9 cellular contexts compared by ENCODE assay signal in genomic region chr11:22337571-22338464, GRCh38. TPM values are rescaled to one million over a fixed set of nuclear protein-coding genes. Genes with fewer than 3 reads are reported as not detected.
DNase-seq lines count a peak whose midpoint lies in the region; ATAC-seq, FAIRE-seq and TF ChIP-seq lines count a peak whose summit lies in the region.
"Had no signal": no experiment of that assay in that cellular context is flagged by ENCODE, and none has a peak within 500 bp of the region (broad histone marks: within the 10 kb centered on the region; RNA-seq: fewer than 3 reads in every experiment).

SLC17A6 (plus strand) TSS chr11:22338381; CDS start chr11:22338534, 153 bp downstream.

- TF ChIP-seq EP300 in suprapubic skin (IDR thresholded peaks at IDR 0.05): no peak

- peaks cover 16% of the 10 kb centered on the region for H3K4me1 Mint-ChIP-seq in CD4-positive, alpha-beta T cell (ENCODE audit: low read depth)

- no peaks in the 10 kb centered on the region for H3K36me3 Mint-ChIP-seq in CD4-positive, alpha-beta T cell (ENCODE audit: low read depth)

- no peaks in the 10 kb centered on the region for H3K4me1 ChIP-seq in HAP-1
- no peaks in the 10 kb centered on the region for H3K4me1 ChIP-seq in fibroblast of lung (ENCODE audit: control insufficient read depth, extremely low read depth, insufficient read depth, low read length)
- peaks cover 12% of the 10 kb centered on the region for H3K4me1 ChIP-seq in suprapubic skin

- no peaks in the 10 kb centered on the region for H3K9me3 ChIP-seq in CD4-positive, alpha-beta T cell (ENCODE audit: control insufficient read depth, low read length)
- H3K9me3 ChIP-seq in HAP-1 (no peaks in the 10 kb centered on the region), fibroblast of lung (ENCODE audit: control insufficient read depth, insufficient read depth, low read depth, low read length) (no peaks in the 10 kb centered on the region), suprapubic skin (no peaks in the 10 kb centered on the region)

- CTCF ChIA-PET in CD4-positive, alpha-beta T cell (lab: Charles Lee): no interaction called here

- H3K9ac ChIP-seq in fibroblast of lung (ENCODE audit: insufficient read depth, low read length): no peak within 1 kb of the TSS

- in situ Hi-C loops in HAP-1 (cut with MboI; ENCODE audit: low sequenced_read_pairs): loop anchor here (25.0 kb wide), 2 partner anchors 199 to 449 kb away; no protein-coding TSS in a partner anchor

- TF ChIP-seq POLR2A in suprapubic skin (IDR thresholded peaks at IDR 0.05): no peak

- H3K4me3 Mint-ChIP-seq in CD4-positive, alpha-beta T cell: no peak within 1 kb of the TSS
- H3K4me3 Mint-ChIP-seq: activated naive CD8-positive, alpha-beta T cell had no signal

- intact Hi-C loops in CD4-positive, alpha-beta T cell (cut with DNase I, micrococcal nuclease): loop anchor here in 1 of 2 experiments (5.0 kb wide), 1 partner anchor 389 kb away; no protein-coding TSS in a partner anchor

- POLR2A ChIA-PET in CD4-positive, alpha-beta T cell (lab: Charles Lee): interaction anchor here (0.6 kb wide), 1 partner anchor 448 kb away, joined by 3 read pairs; no protein-coding TSS in a partner anchor

- no peak within 1 kb of the TSS for H2AFZ ChIP-seq in fibroblast of lung (ENCODE audit: low read length)

- no peak for DNase-seq in CD4-positive, alpha-beta T cell
- DNase-seq in HAP-1 (ENCODE audit: low spot score in 2 of 2) (peak; percentile 29 to 63), NCI-H526 treated with DMSO at 0.1 percent for 48 hours (lab: John Stamatoyannopoulos, UW) (peak; percentile 78), fibroblast of lung (ENCODE audit: low read depth in 2 of 2) (peak; percentile 27 to 40), suprapubic skin (ENCODE audit: low spot score in 2 of 2) (no peak), T-helper 9 cell (no peak), RCC 7860 (ENCODE audit: low spot score) (no peak), HTR-8/SVneo (ENCODE audit: insufficient read length, low spot score) (no peak)

- no peaks in the 10 kb centered on the region for H3K36me3 ChIP-seq in HAP-1 (replicated peaks)
- H3K36me3 ChIP-seq in fibroblast of lung (ENCODE audit: control insufficient read depth, insufficient read depth, low read length): no peaks in the 10 kb centered on the region
- no peaks in the 10 kb centered on the region for H3K36me3 ChIP-seq in suprapubic skin

- no peak for TF ChIP-seq CTCF in CD4-positive, alpha-beta T cell (IDR thresholded peaks at IDR 0.05)
- no peak for TF ChIP-seq CTCF in fibroblast of lung (conservative IDR thresholded peaks at IDR 0.05 in 1 of 2, IDR thresholded peaks at IDR 0.05 in 1 of 2; ENCODE audit: low read depth in 1 of 2, low read length in 2 of 2)
- no peak for TF ChIP-seq CTCF in suprapubic skin (IDR thresholded peaks at IDR 0.05)

- no peak for FAIRE-seq in RCC 7860 (lab: Jason Lieb, UNC)
- no peak for FAIRE-seq in HTR-8/SVneo (lab: Jason Lieb, UNC)

- no peak within 1 kb of the TSS for H3K27ac Mint-ChIP-seq in CD4-positive, alpha-beta T cell
- H3K27ac Mint-ChIP-seq: activated naive CD8-positive, alpha-beta T cell had no signal

- H3K4me3 ChIP-seq in HAP-1 (no peak within 1 kb of the TSS), fibroblast of lung (replicated peaks in 1 of 4; ENCODE audit: control extremely low read depth in 1 of 4, insufficient read depth in 1 of 4, low read depth in 3 of 4, low read length in 4 of 4) (no peak within 1 kb of the TSS), suprapubic skin (no peak within 1 kb of the TSS)

- peaks cover 63% of the 10 kb centered on the region for H3K27me3 ChIP-seq in CD4-positive, alpha-beta T cell (ENCODE audit: control insufficient read depth, insufficient read depth, low read length)
- peaks cover 34% of the 10 kb centered on the region for H3K27me3 ChIP-seq in HAP-1 (ENCODE audit: low read depth)
- peaks cover 30% of the 10 kb centered on the region for H3K27me3 ChIP-seq in fibroblast of lung (ENCODE audit: control insufficient read depth, insufficient read depth, low read length)
- peaks cover 63% of the 10 kb centered on the region for H3K27me3 ChIP-seq in suprapubic skin

- H3K27me3 Mint-ChIP-seq in CD4-positive, alpha-beta T cell: peaks cover 74% of the 10 kb centered on the region

- H3K79me2 ChIP-seq in fibroblast of lung (ENCODE audit: control insufficient read depth, insufficient read depth, low read length): no peaks in the 10 kb centered on the region

- H4K20me1 ChIP-seq in fibroblast of lung (ENCODE audit: control insufficient read depth, extremely low read depth, insufficient read depth, low read length): no peaks in the 10 kb centered on the region

- H3K9me3 Mint-ChIP-seq in CD4-positive, alpha-beta T cell: no peaks in the 10 kb centered on the region

- no peak within 1 kb of the TSS for H3K4me2 ChIP-seq in fibroblast of lung (ENCODE audit: extremely low read depth, insufficient read depth, low read length)

- WGBS in suprapubic skin: 5% methylated on average over 26 of the region's 26 CpGs

- no peak within 1 kb of the TSS for H3K27ac ChIP-seq in CD4-positive, alpha-beta T cell (ENCODE audit: low read depth, low read length)
- H3K27ac ChIP-seq in fibroblast of lung (ENCODE audit: insufficient read depth, low read length): no peak within 1 kb of the TSS
- H3K27ac ChIP-seq in suprapubic skin: no peak within 1 kb of the TSS

- peak; percentile 26 for ATAC-seq in CD4-positive, alpha-beta T cell (ENCODE audit: poor library complexity)

RNA-seq across cellular contexts. Expression of gene SLC17A6, which starts in this region (rescaled TPM):
- total RNA-seq in CD4-positive, alpha-beta T cell: not detected
- not detected in 2 replicates for total RNA-seq in fibroblast of lung
- polyA plus RNA-seq in fibroblast of lung: not detected in 2 replicates
- polyA plus RNA-seq in fibroblast of lung (2012): not detected in 2 replicates
- not detected in 2 replicates for polyA minus RNA-seq in fibroblast of lung (ENCODE audit: low replicate concordance)
- not detected for total RNA-seq in suprapubic skin

Comparison
In these comparisons a context has a peak if more than half of its experiments do, and no peak if none do; other contexts are left out.
1. Peak in ATAC-seq in CD4-positive, alpha-beta T cell; RNA of the gene not detected or under 1 TPM.
2. Peak in DNase-seq in fibroblast of lung; RNA of the gene not detected or under 1 TPM.
3. DNase-seq: peak in HAP-1 (2 of 2) and NCI-H526 treated with DMSO at 0.1 percent for 48 hours (single experiment); none in CD4-positive, alpha-beta T cell (0 of 10), suprapubic skin (0 of 2), T-helper 9 cell (single experiment), RCC 7860 (single experiment) and HTR-8/SVneo (single experiment).